Comparison of ENCODE assay signal across 31 cellular contexts in the genomic region with DNA sequence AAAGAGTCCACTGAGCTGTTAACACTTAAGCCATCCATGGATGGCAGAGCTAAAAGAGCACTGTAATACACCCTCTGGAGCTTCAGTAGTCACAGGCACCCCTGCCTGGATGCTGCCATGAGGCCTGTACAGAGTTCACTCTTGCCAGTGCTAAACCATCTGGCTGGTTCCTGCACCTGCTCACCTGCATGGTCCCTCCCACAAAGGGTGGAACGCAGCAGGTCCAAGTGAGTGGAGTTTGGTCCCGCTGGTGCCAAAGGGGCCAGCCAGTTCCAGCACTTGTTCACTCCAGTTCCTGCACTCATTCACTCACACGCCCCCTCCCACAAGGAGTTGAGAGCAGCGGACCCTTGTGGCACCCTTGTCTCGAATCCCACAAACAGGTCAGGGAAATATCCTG.
"Had no signal": no experiment of that assay in that cellular context is flagged by ENCODE, and none has a peak within 500 bp of the region (broad histone marks: within the 10 kb centered on the region; RNA-seq: fewer than 3 reads in every experiment).

No MANE protein-coding gene starts in this region.

- H3K4me1 Mint-ChIP-seq: activated B cell treated with CpG ODN at 0.5 μM for 24 hours; activated T-helper 17 cell treated with anti-CD3 and anti-CD28 coated beads, Interleukin-2, amount 50 U/mL, for 72 hours; central memory CD8-positive, alpha-beta T cell; endodermal cell; T-helper 17 cell had no signal

- H3K27ac Mint-ChIP-seq: activated B cell treated with CpG ODN at 0.5 μM for 24 hours; activated CD8-positive, alpha-beta T cell treated with anti-CD3 and anti-CD28 coated beads for 36 hours; activated naive CD4-positive, alpha-beta T cell treated with anti-CD3 and anti-CD28 coated beads for 36 hours; activated naive CD8-positive, alpha-beta T cell; activated T-helper 17 cell treated with anti-CD3 and anti-CD28 coated beads, Interleukin-2, amount 50 U/mL, for 72 hours; dendritic cell treated with granulocyte-macrophage colony-stimulating factor and Interleukin-4, amounts not matched to agents 40 ng/mL and 50 ng/mL, for 4 days; endodermal cell; T-helper 17 cell; T-helper 2 cell treated with Interferon-gamma antibody and Interleukin-4, amounts not matched to agents 5 μg/mL and 100 μg/mL, for 36 hours had no signal

- H3K36me3 ChIP-seq: brain microvascular endothelial cell, WERI-Rb-1 had no signal

- H3K27ac ChIP-seq: brain microvascular endothelial cell, coronary artery, dorsolateral prefrontal cortex, WERI-Rb-1 had no signal

- ATAC-seq: activated CD4-positive, CD25-positive, alpha-beta regulatory T cell treated with anti-CD3 and anti-CD28 coated beads, Interleukin-2, amount 50 U/mL, for 24 hours; activated CD8-positive, alpha-beta T cell treated with anti-CD3 and anti-CD28 coated beads for 36 hours; activated T-cell treated with anti-CD3 and anti-CD28 coated beads, Interleukin-2, amount 50 U/mL, for 4 hours; activated T-helper 17 cell treated with anti-CD3 and anti-CD28 coated beads, Interleukin-2, amount 50 U/mL, for 72 hours; esophagus mucosa; T-helper 17 cell had no signal

- DNase-seq: activated B cell treated with CpG ODN at 0.5 μM for 24 hours; activated CD4-positive, alpha-beta T cell treated with anti-CD3 and anti-CD28 coated beads for 48 hours; activated CD4-positive, alpha-beta T cell treated with anti-CD3 and anti-CD28 coated beads, Interleukin-2, amount 50 U/mL, for 1 hour; activated CD4-positive, alpha-beta T cell treated with anti-CD3 and anti-CD28 coated beads, Interleukin-2, amount 50 U/mL, for 48 hours; activated CD8-positive, alpha-beta memory T cell treated with anti-CD3 and anti-CD28 coated beads for 24 hours; activated CD8-positive, alpha-beta T cell treated with anti-CD3 and anti-CD28 coated beads for 36 hours; activated effector memory CD4-positive, alpha-beta T cell treated with anti-CD3 and anti-CD28 coated beads, Interleukin-2, amount 50 U/mL, for 16 hours; activated naive CD4-positive, alpha-beta T cell treated with anti-CD3 and anti-CD28 coated beads for 36 hours; activated T-cell treated with anti-CD3 and anti-CD28 coated beads, Interleukin-2, amount 50 U/mL, for 4 hours; amniotic stem cell; anterior cingulate cortex; brain microvascular endothelial cell; effector memory CD4-positive, alpha-beta T cell; endodermal cell; foreskin fibroblast; T-helper 1 cell; T-helper 17 cell; T1000; WERI-Rb-1 had no signal

- H3K4me3 Mint-ChIP-seq: activated B cell treated with CpG ODN at 0.5 μM for 24 hours; activated CD8-positive, alpha-beta T cell treated with anti-CD3 and anti-CD28 coated beads for 36 hours; activated naive CD4-positive, alpha-beta T cell treated with anti-CD3 and anti-CD28 coated beads for 36 hours; activated naive CD8-positive, alpha-beta T cell; activated T-cell treated with anti-CD3 and anti-CD28 coated beads, Interleukin-2, amount 50 U/mL, for 4 hours; activated T-helper 17 cell treated with anti-CD3 and anti-CD28 coated beads, Interleukin-2, amount 50 U/mL, for 72 hours; central memory CD8-positive, alpha-beta T cell; dendritic cell treated with granulocyte-macrophage colony-stimulating factor and Interleukin-4, amounts not matched to agents 40 ng/mL and 50 ng/mL, for 4 days; endodermal cell; T-helper 17 cell; T-helper 2 cell treated with Interferon-gamma antibody and Interleukin-4, amounts not matched to agents 5 μg/mL and 100 μg/mL, for 36 hours had no signal

- H3K27me3 Mint-ChIP-seq: activated B cell treated with CpG ODN at 0.5 μM for 24 hours; activated CD8-positive, alpha-beta T cell treated with anti-CD3 and anti-CD28 coated beads for 36 hours; central memory CD8-positive, alpha-beta T cell; dendritic cell treated with granulocyte-macrophage colony-stimulating factor and Interleukin-4, amounts not matched to agents 40 ng/mL and 50 ng/mL, for 4 days; T-helper 17 cell had no signal

- H3K4me3 ChIP-seq: coronary artery, dorsolateral prefrontal cortex had no signal

- H3K36me3 Mint-ChIP-seq: activated naive CD8-positive, alpha-beta T cell had no signal

- H3K9me3 Mint-ChIP-seq: activated CD8-positive, alpha-beta T cell treated with anti-CD3 and anti-CD28 coated beads for 36 hours; activated T-cell treated with anti-CD3 and anti-CD28 coated beads, Interleukin-2, amount 50 U/mL, for 4 hours; activated T-helper 17 cell treated with anti-CD3 and anti-CD28 coated beads, Interleukin-2, amount 50 U/mL, for 72 hours; endodermal cell had no signal

- H3K27me3 ChIP-seq: brain microvascular endothelial cell had no signal

- FAIRE-seq: astrocyte, bronchial epithelial cell, frontal cortex had no signal
